Comparison of ENCODE assay signal across 18 cellular contexts in the genomic region with DNA sequence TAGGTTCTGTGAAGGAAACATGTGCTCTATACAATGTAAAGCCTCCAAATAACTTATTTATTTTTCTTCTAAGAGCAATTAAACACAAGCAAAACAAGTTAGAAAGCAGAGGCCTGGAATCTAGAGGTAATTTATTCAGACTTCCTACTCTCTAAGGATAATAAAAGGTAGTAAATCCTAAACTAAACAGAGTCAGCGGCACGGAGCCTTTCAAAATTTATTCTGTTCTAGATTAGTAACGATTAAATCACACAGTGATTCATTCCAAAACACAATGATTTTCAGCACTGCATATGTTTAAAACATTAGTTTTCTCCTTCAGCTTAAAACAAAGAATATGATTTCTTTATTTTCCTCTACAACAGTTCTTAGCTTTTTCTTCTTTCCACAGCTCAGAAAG.
"Had no signal": no experiment of that assay in that cellular context is flagged by ENCODE, and none has a peak within 500 bp of the region (broad histone marks: within the 10 kb centered on the region; RNA-seq: fewer than 3 reads in every experiment).

No MANE protein-coding gene starts in this region.

- H3K27me3 ChIP-seq: breast epithelium, hepatocyte, left lung, transverse colon had no signal

- H3K4me1 ChIP-seq: breast epithelium, left lung had no signal

- H3K4me2 ChIP-seq: hepatocyte had no signal

- H2AFZ ChIP-seq: hepatocyte had no signal

- H3K36me3 ChIP-seq: breast epithelium, left lung, transverse colon had no signal

- H3K4me1 Mint-ChIP-seq: activated B cell treated with CpG ODN at 0.5 μM for 24 hours, natural killer cell had no signal

- DNase-seq: activated B cell treated with CpG ODN at 0.5 μM for 24 hours; activated CD4-positive, alpha-beta T cell treated with anti-CD3 and anti-CD28 coated beads for 48 hours; activated CD8-positive, alpha-beta memory T cell treated with anti-CD3 and anti-CD28 coated beads, Interleukin-2, amount 50 U/mL, for 4 hours; activated gamma-delta T cell; activated T-cell treated with anti-CD3 and anti-CD28 coated beads, Interleukin-2, amount 50 U/mL, for 72 hours; amygdala; dermis blood vessel endothelial cell; effector memory CD8-positive, alpha-beta T cell; left lung; natural killer cell; stimulated activated CD4-positive, alpha-beta T cell treated with anti-CD3 and anti-CD28 coated beads, Interleukin-4, amount 100 ng/mL, for 24 hours; stimulated activated naive CD4-positive, alpha-beta T cell; transverse colon had no signal

- H3K4me3 ChIP-seq: breast epithelium, hepatocyte, left lung, transverse colon had no signal

- FAIRE-seq: keratinocyte had no signal

- H3K27ac ChIP-seq: breast epithelium, hepatocyte, left lung, transverse colon had no signal

- H3K9me3 ChIP-seq: breast epithelium, left lung, transverse colon had no signal

- H3K4me3 Mint-ChIP-seq: activated B cell treated with CpG ODN at 0.5 μM for 24 hours; activated CD8-positive, alpha-beta T cell treated with anti-CD3 and anti-CD28 coated beads, Interleukin-2, amount 10 ng/mL, durations not matched to agents 7 days and 5 days; activated T-cell treated with anti-CD3 and anti-CD28 coated beads, Interleukin-2, amount 50 U/mL, for 72 hours; effector memory CD8-positive, alpha-beta T cell; natural killer cell had no signal

- H3K27ac Mint-ChIP-seq: activated B cell treated with CpG ODN at 0.5 μM for 24 hours; activated CD8-positive, alpha-beta T cell treated with anti-CD3 and anti-CD28 coated beads, Interleukin-2, amount 10 ng/mL, durations not matched to agents 7 days and 5 days; activated naive CD4-positive, alpha-beta T cell treated with anti-CD3 and anti-CD28 coated beads, Interleukin-2, amount 50 U/mL, for 72 hours; activated T-cell treated with anti-CD3 and anti-CD28 coated beads, Interleukin-2, amount 50 U/mL, for 72 hours; effector memory CD8-positive, alpha-beta T cell; natural killer cell had no signal

- H3K36me3 Mint-ChIP-seq: activated naive CD4-positive, alpha-beta T cell treated with anti-CD3 and anti-CD28 coated beads, Interleukin-2, amount 50 U/mL, for 72 hours; natural killer cell had no signal

- H3K79me2 ChIP-seq: hepatocyte had no signal

- H3K27me3 Mint-ChIP-seq: activated B cell treated with CpG ODN at 0.5 μM for 24 hours; effector memory CD8-positive, alpha-beta T cell had no signal
